Comparison of ENCODE assay signal across 7 cellular contexts in genomic region chr10:132229834-132230556, GRCh38. TPM values are rescaled to one million over a fixed set of nuclear protein-coding genes. Genes with fewer than 3 reads are reported as not detected.
DNase-seq lines count a peak whose midpoint lies in the region; ATAC-seq and TF ChIP-seq lines count a peak whose summit lies in the region.

No MANE protein-coding gene starts in this region.

- H3K36me3 ChIP-seq in sigmoid colon (no peaks in the 10 kb centered on the region), ascending aorta (no peaks in the 10 kb centered on the region)

- peak; percentile 64 for ATAC-seq in GM19452 (IDR thresholded peaks at IDR 0.05; ENCODE audit: unreplicated experiment)

- TF ChIP-seq EP300 in sigmoid colon (IDR thresholded peaks at IDR 0.05), result no peak

- no peaks in the 10 kb centered on the region for H3K36me3 Mint-ChIP-seq in IgD-negative memory B cell

- DNase-seq in coronary artery (ENCODE audit: low spot score) (no peak), sigmoid colon (no peak), NCI-H510A (lab: John Stamatoyannopoulos, UW) (no peak), DMS114 treated with DMSO at 0.1 percent for 48 hours (lab: John Stamatoyannopoulos, UW; ENCODE audit: unreplicated experiment) (no peak), ascending aorta (ENCODE audit: low spot score in 2 of 2) (no peak)

- peaks cover 3% of the 10 kb centered on the region for H3K27me3 Mint-ChIP-seq in IgD-negative memory B cell

- H3K27ac ChIP-seq in coronary artery (peak overlapping the region in 1 of 2 donors; percentile 46), sigmoid colon (peak overlapping the region; percentile 11 to 67 (median 42)), ascending aorta (no peak overlapping the region)

- H3K27me3 ChIP-seq in sigmoid colon, result no peaks in the 10 kb centered on the region
- H3K27me3 ChIP-seq in ascending aorta, result no peaks in the 10 kb centered on the region

- no peaks in the 10 kb centered on the region for H3K9me3 Mint-ChIP-seq in IgD-negative memory B cell

- H3K4me1 Mint-ChIP-seq in IgD-negative memory B cell, result peaks cover 11 to 15% (median 12%) of the 10 kb centered on the region in 3 donors

- H3K4me3 ChIP-seq in coronary artery (peak overlapping the region; percentile 57), sigmoid colon (peak overlapping the region; percentile 10 to 38 (median 25)), ascending aorta (peak overlapping the region in 1 of 2 donors; percentile 6)

- TF ChIP-seq CTCF in coronary artery (IDR thresholded peaks at IDR 0.05) (no peak), sigmoid colon (IDR thresholded peaks at IDR 0.05) (no peak), ascending aorta (IDR thresholded peaks at IDR 0.05) (no peak)

- WGBS in sigmoid colon, 2 donors, result 53 to 61% methylated on average over 36 of the region's 36 CpGs

- intact Hi-C loops in sigmoid colon (cut with DNase I), result no loop called here
- intact Hi-C loops in ascending aorta (cut with DNase I), result loop anchor here (10.0 kb wide), 1 partner anchor 415 kb away; no protein-coding TSS in a partner anchor

- TF ChIP-seq POLR2A in sigmoid colon (IDR thresholded peaks at IDR 0.05), result no peak

- peak overlapping the region; percentile 8 to 92 (median 86) for H3K4me3 Mint-ChIP-seq in IgD-negative memory B cell

- H3K9me3 ChIP-seq in sigmoid colon (no peaks in the 10 kb centered on the region), ascending aorta (no peaks in the 10 kb centered on the region)

- H3K4me1 ChIP-seq in sigmoid colon (peaks cover 0 to 15% (median 8%) of the 10 kb centered on the region in 4 donors), ascending aorta (no peaks in the 10 kb centered on the region)

- peak overlapping the region in 1 of 3 donors; percentile 84 for H3K27ac Mint-ChIP-seq in IgD-negative memory B cell

RNA-seq across cellular contexts. Expression of gene DPYSL4, which starts 43.2 kb away (rescaled TPM):
- polyA plus RNA-seq in IgD-negative memory B cell, result not detected
- 1 to 10 TPM in 1 of 4 donors, under 1 TPM in 3; 0.36 to 1.9 (median 0.69) TPM for total RNA-seq in sigmoid colon
- under 1 TPM in 2 of 3 donors, not detected in 1; under 0.01 to 0.71 TPM for polyA plus RNA-seq in sigmoid colon
- total RNA-seq in ascending aorta, result not detected

Comparison
In these comparisons a context has a peak if more than half of its experiments do, and no peak if none do; other contexts are left out.
1. H3K27ac ChIP-seq: peak in sigmoid colon (4 of 4); none in ascending aorta (0 of 2).